19 cellular contexts compared by ENCODE assay signal in the genomic region with DNA sequence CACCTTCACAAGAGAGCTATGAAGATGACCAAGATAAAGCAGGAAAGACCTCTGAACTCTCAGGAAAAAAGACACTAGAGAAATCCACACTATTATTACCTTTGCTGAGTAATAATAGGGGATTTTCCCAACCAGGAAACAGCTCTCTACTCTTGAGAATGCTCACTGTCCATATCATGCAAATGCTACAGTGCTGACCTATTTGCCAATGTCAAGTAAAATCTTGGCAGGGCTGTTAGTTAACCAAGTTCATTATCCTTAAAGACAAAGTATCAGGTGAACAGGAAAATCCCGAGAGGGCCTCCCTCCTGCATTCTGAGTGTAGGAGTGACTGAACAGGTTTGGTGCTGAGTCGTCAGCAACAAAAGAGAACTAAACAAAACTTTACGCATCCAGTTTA.
DNase-seq lines count a peak whose midpoint lies in the region; ATAC-seq, FAIRE-seq and TF ChIP-seq lines count a peak whose summit lies in the region.
"Had no signal": no experiment of that assay in that cellular context is flagged by ENCODE, and none has a peak within 500 bp of the region (broad histone marks: within the 10 kb centered on the region; RNA-seq: fewer than 3 reads in every experiment).

No MANE protein-coding gene starts in this region.

- intact Hi-C loops in PC-9 (cut with micrococcal nuclease; ENCODE audit: unreplicated experiment) = no loop called here

- POLR2A ChIA-PET in PC-9 (lab: Charles Lee; ENCODE audit: unreplicated experiment) = interaction anchor here (0.7 to 1.1 kb wide), 2 partner anchors 140 to 276 kb away, joined by 4 to 8 read pairs; no protein-coding TSS in a partner anchor
- POLR2A ChIA-PET in naive thymus-derived CD8-positive, alpha-beta T cell (lab: Charles Lee) = no interaction called here

- TF ChIP-seq POLR2A in H54 (IDR thresholded peaks at IDR 0.05; ENCODE audit: low read depth, low read length) = no peak

- no peaks in the 10 kb centered on the region for H3K4me1 Mint-ChIP-seq in naive thymus-derived CD8-positive, alpha-beta T cell

- no peak for ATAC-seq in naive thymus-derived CD8-positive, alpha-beta T cell
- ATAC-seq: sciatic nerve had no signal

- no peak for TF ChIP-seq CTCF in PC-9 (conservative IDR thresholded peaks at IDR 0.05)

- H3K4me3 Mint-ChIP-seq in naive thymus-derived CD8-positive, alpha-beta T cell = no peak overlapping the region
- H3K4me3 Mint-ChIP-seq: T-helper 1 cell treated with Interleukin-12 subunit alpha and Interleukin-12 subunit beta and Interleukin-4 antibody, amounts not matched to agents 30 μg/mL and 1 μg/mL, for 36 hours had no signal

- peaks cover 42% of the 10 kb centered on the region for H3F3A ChIP-seq in PC-9 (ENCODE audit: insufficient read depth, low read depth)

- peak; percentile 30 for FAIRE-seq in H54 (lab: Jason Lieb, UNC)
- FAIRE-seq: endometrium had no signal

- H4K20me1 ChIP-seq in PC-9 (ENCODE audit: insufficient read depth) = no peaks in the 10 kb centered on the region

- peaks cover 0 to 5% (median 0%) of the 10 kb centered on the region in 9 donors for H3K9me3 Mint-ChIP-seq in naive thymus-derived CD8-positive, alpha-beta T cell
- H3K9me3 Mint-ChIP-seq: activated T-helper 2 cell treated with anti-CD3 and anti-CD28 coated beads, Interferon-gamma antibody, Interleukin-2, Interleukin-4, amounts not matched to agents 10 μg/mL and 5 μg/mL and 100 μg/mL, durations not matched to agents 14 hours and 24 hours and 36 hours; T-helper 1 cell treated with Interleukin-12 subunit alpha and Interleukin-12 subunit beta and Interleukin-4 antibody, amounts not matched to agents 30 μg/mL and 1 μg/mL, for 36 hours had no signal

- H3K36me3 Mint-ChIP-seq in naive thymus-derived CD8-positive, alpha-beta T cell = no peaks in the 10 kb centered on the region

- peak overlapping the region; percentile 99 for H3K27ac ChIP-seq in PC-9

- H3K4me1 ChIP-seq in PC-9 (replicated peaks; ENCODE audit: insufficient read depth) = peaks cover 61% of the 10 kb centered on the region

- no peaks in the 10 kb centered on the region for H3K9me2 ChIP-seq in PC-9 (ENCODE audit: insufficient read depth)

- H3K4me2 ChIP-seq in PC-9 = peak overlapping the region; percentile 18

- no peaks in the 10 kb centered on the region for H3K27me3 ChIP-seq in PC-9 (ENCODE audit: insufficient read depth, low read depth)

- H3K27ac Mint-ChIP-seq in naive thymus-derived CD8-positive, alpha-beta T cell = no peak overlapping the region
- H3K27ac Mint-ChIP-seq: activated T-helper 2 cell treated with anti-CD3 and anti-CD28 coated beads, Interferon-gamma antibody, Interleukin-2, Interleukin-4, amounts not matched to agents 10 μg/mL and 5 μg/mL and 100 μg/mL, durations not matched to agents 14 hours and 24 hours and 36 hours; T-helper 1 cell treated with Interleukin-12 subunit alpha and Interleukin-12 subunit beta and Interleukin-4 antibody, amounts not matched to agents 30 μg/mL and 1 μg/mL, for 36 hours had no signal

- no peaks in the 10 kb centered on the region for H3K36me3 ChIP-seq in PC-9 (ENCODE audit: low read depth)

- H3K4me3 ChIP-seq in PC-9 = no peak overlapping the region

- DNase-seq in H54 (ENCODE audit: insufficient read length, low spot score) = no peak
- peak; percentile 67 to 96 for DNase-seq in PC-9
- DNase-seq in glomerular visceral epithelial cell (ENCODE audit: extremely low spot score) = peak; percentile 85
- DNase-seq in renal cortical epithelial cell (ENCODE audit: low read depth) = peak; percentile 98
- DNase-seq in anterior cingulate cortex (lab: John Stamatoyannopoulos, UW) = no peak
- no peak for DNase-seq in medulla oblongata (ENCODE audit: extremely low spot score)
- DNase-seq in naive thymus-derived CD8-positive, alpha-beta T cell = no peak
- DNase-seq: activated CD4-positive, CD25-positive, alpha-beta regulatory T cell; AML-193; amniotic stem cell; H7; islet precursor cell; NCI-H1930; occipital lobe; stimulated activated CD4-positive, alpha-beta T cell treated with anti-CD3 and anti-CD28 coated beads, Interleukin-4, amount 100 ng/mL, for 1 hour had no signal

- BruUV-seq in PC-9 (replicated peaks; lab: Mats Ljungman, UMichigan) = no TSS peak

- H3K27me3 Mint-ChIP-seq in naive thymus-derived CD8-positive, alpha-beta T cell = no peaks in the 10 kb centered on the region

- no peaks in the 10 kb centered on the region for H3K79me2 ChIP-seq in PC-9 (ENCODE audit: low read depth)

- no peaks in the 10 kb centered on the region for H3K9me3 ChIP-seq in PC-9 (ENCODE audit: insufficient read depth, low read depth)

- H2AFZ ChIP-seq in PC-9 = no peak overlapping the region

- CTCF ChIA-PET in PC-9 (lab: Charles Lee) = interaction anchor here (0.6 kb wide), 1 partner anchor 13 kb away, joined by 5 read pairs; no protein-coding TSS in a partner anchor

Comparison
In these comparisons a context has a peak if more than half of its experiments do, and no peak if none do; other contexts are left out.
1. DNase-seq: peak in PC-9 (2 of 2), glomerular visceral epithelial cell (single experiment) and renal cortical epithelial cell (single experiment); none in H54 (single experiment), anterior cingulate cortex (0 of 58), medulla oblongata (single experiment) and naive thymus-derived CD8-positive, alpha-beta T cell (0 of 10).